ENCODE assay signal across 1 cellular context in genomic region chr12:47021298-47021697, GRCh38.
TF ChIP-seq lines count a peak whose summit lies in the region.

No MANE protein-coding gene starts in this region.

TF ChIP-seq in SK-N-SH, 30 proteins besides CTCF, POLR2A, EP300 and RAD21 (continued from another document):
- TF ChIP-seq PBX3 (IDR thresholded peaks at IDR 0.05) (peak; percentile 89), GABPA (IDR thresholded peaks at IDR 0.05; ENCODE audit: low read depth) (no peak), FOSL2 (IDR thresholded peaks at IDR 0.05; ENCODE audit: borderline replicate concordance, low read depth) (peak; percentile 49; the same call in 1 of the 2 replicates), GATA2 (CRISPR knock-in tag; IDR thresholded peaks at IDR 0.05) (no peak), NFIC (IDR thresholded peaks at IDR 0.05; ENCODE audit: borderline replicate concordance) (0 out of 2 replicates have a peak, but pooled peaks have one; percentile 21), SMC3 (IDR thresholded peaks at IDR 0.05; ENCODE audit: low read depth, low read length) (peak; percentile 68), POLR2AphosphoS5 (IDR thresholded peaks at IDR 0.05; ENCODE audit: low read depth, low read length) (no peak; the same call in 1 of the 2 replicates), TCF12 (IDR thresholded peaks at IDR 0.05) (peak; percentile 69), RXRA (IDR thresholded peaks at IDR 0.05; ENCODE audit: borderline replicate concordance, low read depth) (no peak), IRF3 (IDR thresholded peaks at IDR 0.05; ENCODE audit: low read depth, low read length) (no peak), USF1 (IDR thresholded peaks at IDR 0.05; ENCODE audit: borderline replicate concordance, low read depth) (no peak)
